30 cellular contexts compared by ENCODE assay signal in genomic region chr18:35740616-35741015, GRCh38.
"Had no signal": no experiment of that assay in that cellular context is flagged by ENCODE, and none has a peak within 500 bp of the region (broad histone marks: within the 10 kb centered on the region; RNA-seq: fewer than 3 reads in every experiment).

No MANE protein-coding gene starts in this region.

- H3K36me3 Mint-ChIP-seq: neural progenitor cell; stimulated activated effector memory CD8-positive, alpha-beta T cell treated with anti-CD3 and anti-CD28 coated beads, Interleukin-12 subunit alpha, Interleukin-12 subunit beta, amount 100 ng/mL, for 72 hours had no signal

- H3K27me3 ChIP-seq: dorsolateral prefrontal cortex, foreskin keratinocyte, gastroesophageal sphincter, heart left ventricle, hepatocyte, left lung, neural progenitor cell, ovary, right lobe of liver, tibial nerve, upper lobe of left lung had no signal

- H3K9ac ChIP-seq: neural progenitor cell had no signal

- H3K4me2 ChIP-seq: hepatocyte, neural progenitor cell had no signal

- H3K4me3 Mint-ChIP-seq: mesothelial cell of epicardium; naive thymus-derived CD4-positive, alpha-beta T cell; nephron; neural progenitor cell; stimulated activated effector memory CD8-positive, alpha-beta T cell treated with anti-CD3 and anti-CD28 coated beads, Interleukin-12 subunit alpha, Interleukin-12 subunit beta, amount 100 ng/mL, for 72 hours had no signal

- H3K4me3 ChIP-seq: dorsolateral prefrontal cortex, gastroesophageal sphincter, heart left ventricle, hepatocyte, left lung, mucosa of descending colon, neural progenitor cell, ovary, psoas muscle, right lobe of liver, thoracic aorta, tibial nerve, upper lobe of left lung had no signal

- H3K27ac Mint-ChIP-seq: mesothelial cell of epicardium; naive thymus-derived CD4-positive, alpha-beta T cell; nephron; neural progenitor cell; stimulated activated effector memory CD8-positive, alpha-beta T cell treated with anti-CD3 and anti-CD28 coated beads, Interleukin-12 subunit alpha, Interleukin-12 subunit beta, amount 100 ng/mL, for 72 hours had no signal

- H3K27ac ChIP-seq: dorsolateral prefrontal cortex, foreskin keratinocyte, gastroesophageal sphincter, heart left ventricle, hepatocyte, left lung, neural progenitor cell, ovary, psoas muscle, right lobe of liver, thoracic aorta, tibial nerve, upper lobe of left lung had no signal

- DNase-seq: dorsolateral prefrontal cortex; effector CD4-positive, alpha-beta T cell; foreskin keratinocyte; heart left ventricle; left cardiac atrium; left lung; mesenchymal stem cell; mucosa of descending colon; naive thymus-derived CD4-positive, alpha-beta T cell; nucleus accumbens; ovary; posterior cingulate gyrus; psoas muscle; right lobe of liver; stimulated activated CD4-positive, alpha-beta T cell treated with anti-CD3 and anti-CD28 coated beads, Interleukin-2, amount 100 ng/mL, for 24 hours; stimulated activated CD4-positive, alpha-beta T cell treated with anti-CD3 and anti-CD28 coated beads, Interleukin-4, amount 100 ng/mL, for 24 hours; stimulated activated naive CD4-positive, alpha-beta T cell treated with Interleukin-2 at 50 U/mL for 16 hours; substantia nigra; upper lobe of left lung had no signal

- H3K9me3 ChIP-seq: left lung, mucosa of descending colon, ovary, right lobe of liver, thoracic aorta, upper lobe of left lung had no signal

- FAIRE-seq: colon, islet of Langerhans, urothelium cell line had no signal

- H3K4me1 Mint-ChIP-seq: mesothelial cell of epicardium; naive thymus-derived CD4-positive, alpha-beta T cell; nephron; neural progenitor cell; stimulated activated effector memory CD8-positive, alpha-beta T cell treated with anti-CD3 and anti-CD28 coated beads, Interleukin-12 subunit alpha, Interleukin-12 subunit beta, amount 100 ng/mL, for 72 hours had no signal

- H2AFZ ChIP-seq: hepatocyte, neural progenitor cell had no signal

- H3K36me3 ChIP-seq: gastroesophageal sphincter, heart left ventricle, left lung, neural progenitor cell, ovary, right lobe of liver, thoracic aorta, tibial nerve, upper lobe of left lung had no signal

- H3K4me1 ChIP-seq: foreskin keratinocyte, gastroesophageal sphincter, heart left ventricle, left lung, neural progenitor cell, psoas muscle, right lobe of liver, tibial nerve, upper lobe of left lung had no signal

- H3K79me2 ChIP-seq: hepatocyte had no signal
